ENCODE assay signal across 24 cellular contexts in the genomic region with DNA sequence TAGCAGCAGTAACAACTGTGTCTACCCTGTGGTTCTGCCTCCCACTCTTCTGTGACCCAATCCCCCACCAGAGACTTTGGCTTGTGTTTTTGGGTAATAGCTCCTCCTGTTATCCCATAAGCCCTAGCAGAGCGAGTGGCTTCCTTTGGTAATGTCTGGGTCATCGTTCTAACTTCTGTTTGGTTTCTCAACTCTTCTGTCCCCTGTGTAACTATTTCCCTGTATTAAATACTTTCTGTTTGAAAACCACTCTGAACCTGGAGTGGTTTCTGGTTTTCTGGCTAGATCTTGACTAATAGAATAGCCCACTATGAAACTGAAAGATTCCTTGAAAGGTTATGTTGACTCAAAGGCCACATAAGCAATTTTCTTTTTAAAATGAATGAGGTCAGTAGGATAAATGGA.
A peak's percentile ranks its signal among the peaks of the same experiment; 100 is the strongest.
DNase-seq lines count a peak whose midpoint lies in the region; ATAC-seq and TF ChIP-seq lines count a peak whose summit lies in the region.
"Had no signal": no experiment of that assay in that cellular context is flagged by ENCODE, and none has a peak within 500 bp of the region (broad histone marks: within the 10 kb centered on the region; RNA-seq: fewer than 3 reads in every experiment).

No MANE protein-coding gene starts in this region.

- H3K56ac ChIP-seq in IMR-90 (ENCODE audit: extremely low read depth, insufficient read depth, low read length) = no peak overlapping the region

- H3K4me2 ChIP-seq in IMR-90 (ENCODE audit: low read depth, low read length) = no peak overlapping the region

- H3K27ac ChIP-seq in IMR-90 (ENCODE audit: insufficient read depth, low read length) (no peak overlapping the region), thyroid gland (no peak overlapping the region)
- H3K27ac ChIP-seq: brain microvascular endothelial cell, HL-60 had no signal

- TF ChIP-seq RAD21 in IMR-90 (IDR thresholded peaks at IDR 0.05; ENCODE audit: low read length) = no peak

- H3K27me3 Mint-ChIP-seq in activated CD4-positive, alpha-beta T cell treated with anti-CD3 and anti-CD28 coated beads for 36 hours = no peaks in the 10 kb centered on the region
- H3K27me3 Mint-ChIP-seq: B cell had no signal

- no peaks in the 10 kb centered on the region for H3K4me1 Mint-ChIP-seq in activated CD4-positive, alpha-beta T cell treated with anti-CD3 and anti-CD28 coated beads for 36 hours
- H3K4me1 Mint-ChIP-seq: B cell had no signal

- POLR2A ChIA-PET in activated CD4-positive, alpha-beta T cell treated with anti-CD3 and anti-CD28 coated beads for 36 hours (lab: Charles Lee) = no interaction called here
- POLR2A ChIA-PET in IMR-90 (lab: Charles Lee; ENCODE audit: unreplicated experiment) = interaction anchor here (1.0 kb wide), 1 partner anchor 11 kb away, joined by 5 read pairs; no protein-coding TSS in a partner anchor

- H2AK9ac ChIP-seq in IMR-90 (replicated peaks; ENCODE audit: low read depth, low read length, poor library complexity) = no peak overlapping the region

- H3K9me3 ChIP-seq in IMR-90 (ENCODE audit: control insufficient read depth, insufficient read depth, low read length) (no peaks in the 10 kb centered on the region), thyroid gland (no peaks in the 10 kb centered on the region)
- H3K9me3 ChIP-seq: HAP-1, tibial artery had no signal

- no peak overlapping the region for H2BK20ac ChIP-seq in IMR-90 (ENCODE audit: low read depth, low read length)

- H3K4me1 ChIP-seq in IMR-90 (ENCODE audit: control insufficient read depth, insufficient read depth, low read length) (peaks cover 2% of the 10 kb centered on the region; the same call in 1 of the 2 replicates), thyroid gland (no peaks in the 10 kb centered on the region)
- H3K4me1 ChIP-seq: HAP-1 had no signal

- CTCF ChIA-PET in activated CD4-positive, alpha-beta T cell treated with anti-CD3 and anti-CD28 coated beads for 36 hours (lab: Charles Lee) = interaction anchor here (0.6 kb wide), 1 partner anchor 833 kb away, joined by 3 read pairs; no protein-coding TSS in a partner anchor
- CTCF ChIA-PET in IMR-90 (lab: Yijun Ruan, JAX) = no interaction called here

- dilution Hi-C loops in IMR-90 (cut with HindIII; ENCODE audit: low sequenced_read_pairs, unreplicated experiment) = no loop called here

- no peak overlapping the region for H2AFZ ChIP-seq in IMR-90 (replicated peaks; ENCODE audit: low read length, poor library complexity)

- peak; percentile 26 for ATAC-seq in activated CD4-positive, alpha-beta T cell treated with anti-CD3 and anti-CD28 coated beads for 36 hours
- 0 out of 2 replicates have a peak, but pooled peaks have one; percentile 17 for ATAC-seq in IMR-90 (ENCODE audit: low read depth)
- ATAC-seq in stimulated activated naive CD8-positive, alpha-beta T cell treated with anti-CD3 and anti-CD28 coated beads, Interleukin-15, Interleukin-2, amounts not matched to agents 100 U/mL and 50 U/mL, for 24 hours = peak; percentile 89

- no peaks in the 10 kb centered on the region for H3K9me1 ChIP-seq in IMR-90 (ENCODE audit: insufficient read depth, low read length)

- H3K79me1 ChIP-seq in IMR-90 (ENCODE audit: low read depth in 1 of 2, low read length in 2 of 2) = no peaks in the 10 kb centered on the region

- H2BK5ac ChIP-seq in IMR-90 (ENCODE audit: low read depth, low read length, poor library complexity, severe bottlenecking) = no peak overlapping the region

- H2AK5ac ChIP-seq in IMR-90 (ENCODE audit: low read depth, low read length) = no peak overlapping the region

- no peak overlapping the region for H4K8ac ChIP-seq in IMR-90 (ENCODE audit: low read depth in 2 of 2, low read length in 2 of 2)

- DNase-seq in activated CD4-positive, alpha-beta T cell treated with anti-CD3 and anti-CD28 coated beads for 36 hours = no peak
- DNase-seq in activated CD4-positive, alpha-beta T cell treated with anti-CD3 and anti-CD28 coated beads, Interleukin-2, amount 50 U/mL, for 4 hours = no peak
- DNase-seq in IMR-90 (peak; percentile 18), fibroblast of peridontal ligament (ENCODE audit: extremely low read depth) (peak; percentile 33), glomerular visceral epithelial cell (ENCODE audit: extremely low spot score) (no peak), DMS53 (lab: John Stamatoyannopoulos, UW) (no peak), thyroid gland (no peak)
- peak; percentile 5 for DNase-seq in stimulated activated naive CD8-positive, alpha-beta T cell treated with anti-CD3 and anti-CD28 coated beads, Interleukin-15, Interleukin-2, amounts not matched to agents 100 U/mL and 50 U/mL, for 24 hours
- DNase-seq: activated CD4-positive, CD25-positive, alpha-beta regulatory T cell; activated CD8-positive, alpha-beta memory T cell treated with anti-CD3 and anti-CD28 coated beads for 24 hours; brain microvascular endothelial cell; EL; head of caudate nucleus; NCI-H1436; NCI-H2171; NCI-H524 treated with DMSO at 0.1 percent for 48 hours; stimulated activated CD4-positive, alpha-beta T cell treated with anti-CD3 and anti-CD28 coated beads, Interleukin-15, amount 100 ng/mL, for 24 hours; T1000; tibial artery had no signal

- no peak overlapping the region for H3K23ac ChIP-seq in IMR-90 (ENCODE audit: low read depth, low read length)

- no peak overlapping the region for H3K18ac ChIP-seq in IMR-90 (ENCODE audit: low read depth, low read length)

- in situ Hi-C loops in IMR-90 (cut with MboI; ENCODE audit: low sequenced_read_pairs) = no loop called here

- no peaks in the 10 kb centered on the region for H3K36me3 Mint-ChIP-seq in activated CD4-positive, alpha-beta T cell treated with anti-CD3 and anti-CD28 coated beads for 36 hours (ENCODE audit: low read depth)

- no TSS peak for BruUV-seq in IMR-90 (replicated peaks; lab: Mats Ljungman, UMichigan)

- no peaks in the 10 kb centered on the region for H4K20me1 ChIP-seq in IMR-90 (ENCODE audit: insufficient read depth, low read length)

- no peaks in the 10 kb centered on the region for H3K9me3 Mint-ChIP-seq in activated CD4-positive, alpha-beta T cell treated with anti-CD3 and anti-CD28 coated beads for 36 hours (ENCODE audit: low read depth)
- H3K9me3 Mint-ChIP-seq: activated T-helper 2 cell treated with anti-CD3 and anti-CD28 coated beads, Interferon-gamma antibody, Interleukin-2, Interleukin-4, amounts not matched to agents 10 μg/mL and 5 μg/mL and 100 μg/mL, durations not matched to agents 14 hours and 24 hours and 36 hours had no signal

- H2BK15ac ChIP-seq in IMR-90 (ENCODE audit: low read depth, low read length) = no peak overlapping the region

- intact Hi-C loops in activated CD4-positive, alpha-beta T cell treated with anti-CD3 and anti-CD28 coated beads for 36 hours (cut with DNase I, micrococcal nuclease) = no loop called here
- intact Hi-C loops in IMR-90 (cut with micrococcal nuclease) = no loop called here
- intact Hi-C loops in thyroid gland (cut with DNase I) = no loop called here

- H3K27ac Mint-ChIP-seq in activated CD4-positive, alpha-beta T cell treated with anti-CD3 and anti-CD28 coated beads for 36 hours = no peak overlapping the region
- H3K27ac Mint-ChIP-seq: activated T-helper 2 cell treated with anti-CD3 and anti-CD28 coated beads, Interferon-gamma antibody, Interleukin-2, Interleukin-4, amounts not matched to agents 10 μg/mL and 5 μg/mL and 100 μg/mL, durations not matched to agents 14 hours and 24 hours and 36 hours; B cell had no signal

- H3K4ac ChIP-seq in IMR-90 (ENCODE audit: low read depth, low read length) = no peak overlapping the region

- no peak overlapping the region for H3K4me3 ChIP-seq in IMR-90 (ENCODE audit: insufficient read depth, low read depth, low read length)
- H3K4me3 ChIP-seq in thyroid gland (replicated peaks in 1 of 3) = no peak overlapping the region
- H3K4me3 ChIP-seq: coronary artery, HAP-1, tibial artery had no signal

- no peak overlapping the region for H4K5ac ChIP-seq in IMR-90 (ENCODE audit: low read depth, low read length)

- H3K27me3 ChIP-seq in IMR-90 (ENCODE audit: control insufficient read depth, insufficient read depth, low read length) = no peaks in the 10 kb centered on the region
- H3K27me3 ChIP-seq in thyroid gland = no peaks in the 10 kb centered on the region
- H3K27me3 ChIP-seq: brain microvascular endothelial cell, tibial artery had no signal

- H3K14ac ChIP-seq in IMR-90 (replicated peaks; ENCODE audit: low read depth, low read length) = 0 out of 2 replicates have a peak overlapping the region, but pooled peaks have one; percentile 16

- H4K91ac ChIP-seq in IMR-90 (ENCODE audit: insufficient read depth, low read depth, low read length) = no peak overlapping the region

- no peak for TF ChIP-seq POLR2A in IMR-90 (IDR thresholded peaks at IDR 0.05; ENCODE audit: low read depth, low read length)
- TF ChIP-seq POLR2A in thyroid gland (IDR thresholded peaks at IDR 0.05) = no peak

- no peak overlapping the region for H3K4me3 Mint-ChIP-seq in activated CD4-positive, alpha-beta T cell treated with anti-CD3 and anti-CD28 coated beads for 36 hours
- H3K4me3 Mint-ChIP-seq: B cell had no signal

- no peak overlapping the region for H2BK120ac ChIP-seq in IMR-90 (ENCODE audit: low read depth, low read length)

- TF ChIP-seq CTCF in IMR-90 (conservative IDR thresholded peaks at IDR 0.05; ENCODE audit: low read depth, low read length) (no peak), thyroid gland (IDR thresholded peaks at IDR 0.05) (no peak)

- no CpG with 5 or more reads among the region's 2 CpGs for WGBS in IMR-90 (ENCODE audit: extremely low coverage in 2 of 2, insufficient read length in 1 of 2), 2 experiments
- WGBS in thyroid gland, 2 donors = 72 to 98% methylated on average over 2 of the region's 2 CpGs

- H3K9ac ChIP-seq in IMR-90 (ENCODE audit: low read depth, low read length) = no peak overlapping the region

- H3K36me3 ChIP-seq in IMR-90 (ENCODE audit: control insufficient read depth, insufficient read depth, low read length) (no peaks in the 10 kb centered on the region), thyroid gland (no peaks in the 10 kb centered on the region)
- H3K36me3 ChIP-seq: brain microvascular endothelial cell, HAP-1, tibial artery had no signal

TF ChIP-seq in IMR-90, 13 proteins besides CTCF, POLR2A, EP300 and RAD21:
- TF ChIP-seq RFX5 (IDR thresholded peaks at IDR 0.05; ENCODE audit: low read depth, low read length) (no peak), RCOR1 (IDR thresholded peaks at IDR 0.05; ENCODE audit: insufficient replicate concordance, low read length) (no peak)

Comparison
In these comparisons a context has a peak if more than half of its experiments do, and no peak if none do; other contexts are left out.
1. ATAC-seq: peak in every context shown above with its lines; median percentile 89 in stimulated activated naive CD8-positive, alpha-beta T cell treated with anti-CD3 and anti-CD28 coated beads, Interleukin-15, Interleukin-2, amounts not matched to agents 100 U/mL and 50 U/mL, for 24 hours; 26 in activated CD4-positive, alpha-beta T cell treated with anti-CD3 and anti-CD28 coated beads for 36 hours; 17 in IMR-90.
2. DNase-seq: peak in IMR-90 (single experiment), fibroblast of peridontal ligament (single experiment) and stimulated activated naive CD8-positive, alpha-beta T cell treated with anti-CD3 and anti-CD28 coated beads, Interleukin-15, Interleukin-2, amounts not matched to agents 100 U/mL and 50 U/mL, for 24 hours (single experiment); none in activated CD4-positive, alpha-beta T cell treated with anti-CD3 and anti-CD28 coated beads for 36 hours (single experiment), activated CD4-positive, alpha-beta T cell treated with anti-CD3 and anti-CD28 coated beads, Interleukin-2, amount 50 U/mL, for 4 hours (0 of 2), glomerular visceral epithelial cell (single experiment), DMS53 (single experiment) and thyroid gland (0 of 2).